In the genomic region with DNA sequence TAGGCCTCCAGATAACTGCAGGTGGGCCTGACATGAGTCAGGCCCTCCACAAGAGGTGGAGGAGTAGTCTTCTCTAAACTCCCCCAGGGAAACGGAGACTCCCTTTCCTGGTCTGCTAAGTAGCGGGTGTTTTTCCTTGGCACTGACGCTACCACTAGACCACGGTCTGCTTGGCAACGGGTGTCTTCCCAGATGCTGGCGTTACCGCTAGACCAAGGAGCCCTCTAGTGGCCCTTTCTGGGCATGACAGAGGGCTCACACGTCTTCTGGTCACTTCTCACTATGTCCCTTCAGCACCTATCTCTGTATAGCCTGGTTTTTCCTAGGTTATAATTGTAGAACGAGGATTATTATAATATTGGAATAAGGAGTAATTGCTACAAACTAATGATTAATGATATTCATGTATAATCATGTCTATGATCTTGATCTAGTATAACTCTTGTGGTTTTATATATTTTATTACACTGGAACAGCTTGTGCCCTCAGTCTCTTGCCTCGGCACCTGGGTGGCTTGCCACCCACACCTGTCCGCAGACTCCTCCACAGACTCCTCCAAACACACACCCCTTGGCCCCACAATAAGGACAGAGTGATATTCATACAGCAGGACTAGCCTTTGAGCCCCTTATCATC, we compare ENCODE assay signal across 1 cellular context.
A peak's percentile ranks its signal among the peaks of the same experiment; 100 is the strongest.
TF ChIP-seq lines count a peak whose summit lies in the region.

No MANE protein-coding gene starts in this region.

TF ChIP-seq in SK-N-SH, 30 proteins besides CTCF, POLR2A, EP300 and RAD21:
- TF ChIP-seq SMC3 (IDR thresholded peaks at IDR 0.05; ENCODE audit: low read depth, low read length): peak; percentile 29
TF ChIP-seq in SK-N-SH: peak in this region for 1; not testable (repeated sequence) for 29.
